ENCODE assay signal across 9 cellular contexts in the genomic region with DNA sequence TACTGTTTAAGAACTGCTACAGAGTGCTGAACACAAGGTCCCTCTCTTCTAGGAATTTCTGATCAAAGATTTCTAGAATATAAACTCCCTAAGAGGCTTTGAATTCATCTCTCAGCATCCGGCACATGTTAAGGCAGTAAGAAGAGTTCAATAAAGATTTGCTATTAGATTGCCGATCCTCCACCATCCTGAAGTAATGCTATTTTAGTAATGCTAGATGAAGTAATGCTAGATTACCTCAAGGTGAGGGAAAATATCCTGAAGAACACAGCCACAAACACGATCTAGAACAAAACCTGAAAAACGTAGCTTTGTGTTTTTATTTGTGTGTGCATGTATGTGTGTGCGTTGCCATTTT. TPM values are rescaled to one million over a fixed set of nuclear protein-coding genes. Genes with fewer than 3 reads are reported as not detected.
DNase-seq lines count a peak whose midpoint lies in the region; ATAC-seq, FAIRE-seq and TF ChIP-seq lines count a peak whose summit lies in the region.
"Had no signal": no experiment of that assay in that cellular context is flagged by ENCODE, and none has a peak within 500 bp of the region (broad histone marks: within the 10 kb centered on the region; RNA-seq: fewer than 3 reads in every experiment).

No MANE protein-coding gene starts in this region.

- no peaks in the 10 kb centered on the region for H3K9me3 Mint-ChIP-seq in activated CD8-positive, alpha-beta memory T cell treated with anti-CD3 and anti-CD28 coated beads, Interleukin-2, amount 10 ng/mL, durations not matched to agents 7 days and 5 days (ENCODE audit: low read depth)

- TF ChIP-seq POLR2A in adrenal gland (IDR thresholded peaks at IDR 0.05) (no peak), GM12892 (IDR thresholded peaks at IDR 0.05; ENCODE audit: low read depth, low read length) (no peak)

- peak overlapping the region; percentile 94 for H3K4me3 Mint-ChIP-seq in activated CD8-positive, alpha-beta memory T cell treated with anti-CD3 and anti-CD28 coated beads, Interleukin-2, amount 10 ng/mL, durations not matched to agents 7 days and 5 days

- DNase-seq in activated CD8-positive, alpha-beta memory T cell treated with anti-CD3 and anti-CD28 coated beads, Interleukin-2, amount 10 ng/mL, durations not matched to agents 7 days and 5 days = no peak
- DNase-seq in activated CD8-positive, alpha-beta memory T cell treated with anti-CD3 and anti-CD28 coated beads, Interleukin-2, amount 50 U/mL, for 48 hours = no peak
- no peak for DNase-seq in adrenal gland
- no peak for DNase-seq in left lung
- no peak for DNase-seq in tibial artery
- DNase-seq in GM12892 (ENCODE audit: insufficient read length) = no peak

- 9 to 14% (median 11%) methylated on average over 5 of the region's 5 CpGs for WGBS in adrenal gland, 4 donors

- no peaks in the 10 kb centered on the region for H3K9me3 ChIP-seq in adrenal gland (replicated peaks in 1 of 3)
- no peaks in the 10 kb centered on the region for H3K9me3 ChIP-seq in left lung
- H3K9me3 ChIP-seq in tibial artery = no peaks in the 10 kb centered on the region

- peaks cover 50% of the 10 kb centered on the region for H3K36me3 Mint-ChIP-seq in activated CD8-positive, alpha-beta memory T cell treated with anti-CD3 and anti-CD28 coated beads, Interleukin-2, amount 10 ng/mL, durations not matched to agents 7 days and 5 days

- no peak for FAIRE-seq in GM12892 (lab: Jason Lieb, UNC)

- peak overlapping the region; percentile 19 to 95 (median 85) for H3K4me3 ChIP-seq in adrenal gland
- H3K4me3 ChIP-seq in left lung = peak overlapping the region; percentile 70 to 82
- H3K4me3 ChIP-seq in tibial artery = peak overlapping the region; percentile 95 to 98

- no peak for ATAC-seq in activated CD8-positive, alpha-beta memory T cell treated with anti-CD3 and anti-CD28 coated beads, Interleukin-2, amount 10 ng/mL, durations not matched to agents 7 days and 5 days
- ATAC-seq in left lung (no peak), HG02840 (IDR thresholded peaks at IDR 0.05; ENCODE audit: low FRiP score, unreplicated experiment) (no peak), GM18519 (IDR thresholded peaks at IDR 0.05; ENCODE audit: low FRiP score, unreplicated experiment) (no peak)

- TF ChIP-seq CTCF in adrenal gland (IDR thresholded peaks at IDR 0.05) = no peak
- TF ChIP-seq CTCF in left lung (IDR thresholded peaks at IDR 0.05) = no peak
- TF ChIP-seq CTCF in tibial artery (IDR thresholded peaks at IDR 0.05) = no peak

- CTCF ChIA-PET in activated CD8-positive, alpha-beta memory T cell treated with anti-CD3 and anti-CD28 coated beads, Interleukin-2, amount 10 ng/mL, durations not matched to agents 7 days and 5 days (lab: Charles Lee) = interaction anchor here (1.0 to 2.8 kb wide), 6 partner anchors 9 to 333 kb away, joined by 3 to 7 read pairs (median 6); no protein-coding TSS in a partner anchor

- H3K27me3 ChIP-seq in adrenal gland (no peaks in the 10 kb centered on the region), left lung (no peaks in the 10 kb centered on the region), tibial artery (no peaks in the 10 kb centered on the region)

- H3K27me3 Mint-ChIP-seq in activated CD8-positive, alpha-beta memory T cell treated with anti-CD3 and anti-CD28 coated beads, Interleukin-2, amount 10 ng/mL, durations not matched to agents 7 days and 5 days = no peaks in the 10 kb centered on the region

- peak overlapping the region; percentile 82 to 98 (median 98) for H3K27ac ChIP-seq in adrenal gland
- peak overlapping the region; percentile 97 to 99 for H3K27ac ChIP-seq in left lung
- peak overlapping the region; percentile 92 to 93 for H3K27ac ChIP-seq in tibial artery

- H3K4me1 Mint-ChIP-seq in activated CD8-positive, alpha-beta memory T cell treated with anti-CD3 and anti-CD28 coated beads, Interleukin-2, amount 10 ng/mL, durations not matched to agents 7 days and 5 days = peaks cover 60% of the 10 kb centered on the region

- H3K36me3 ChIP-seq in adrenal gland (replicated peaks in 1 of 2) = peaks cover 0 to 23% of the 10 kb centered on the region in 2 donors
- H3K36me3 ChIP-seq in left lung = peaks cover 3 to 35% of the 10 kb centered on the region in 2 donors
- H3K36me3 ChIP-seq in tibial artery = peaks cover 26 to 30% (median 29%) of the 10 kb centered on the region in 3 donors

- peak overlapping the region; percentile 100 for H3K27ac Mint-ChIP-seq in activated CD8-positive, alpha-beta memory T cell treated with anti-CD3 and anti-CD28 coated beads, Interleukin-2, amount 10 ng/mL, durations not matched to agents 7 days and 5 days

- H3K4me1 ChIP-seq in adrenal gland (replicated peaks in 1 of 2) (peaks cover 42 to 54% of the 10 kb centered on the region in 2 donors), left lung (peaks cover 30 to 66% of the 10 kb centered on the region in 2 donors), tibial artery (peaks cover 0 to 79% (median 48%) of the 10 kb centered on the region in 4 donors)

- intact Hi-C loops in adrenal gland (cut with DNase I) (loop anchor here (10.0 kb wide), 2 partner anchors 64 to 194 kb away; a partner anchor contains a TSS), left lung (cut with DNase I) (no loop called here), tibial artery (cut with DNase I; ENCODE audit: low total_unique reads) (loop anchor here (5.0 kb wide), 1 partner anchor 186 kb away; no protein-coding TSS in a partner anchor)

RNA-seq across cellular contexts. Expression of a gene that starts 0.9 kb away (rescaled TPM):
- total RNA-seq in activated CD8-positive, alpha-beta memory T cell treated with anti-CD3 and anti-CD28 coated beads, Interleukin-2, amount 10 ng/mL, durations not matched to agents 7 days and 5 days = 100 to 1,000 TPM; 313 to 322 TPM
- 100 to 1,000 TPM; 259 to 580 (median 376) TPM for total RNA-seq in adrenal gland
- 100 to 1,000 TPM; 396 to 810 (median 786) TPM for polyA plus RNA-seq in adrenal gland
- total RNA-seq in left lung = 100 to 1,000 TPM; 377 to 467 TPM
- 388 TPM for polyA plus RNA-seq in GM12892 (2012; ENCODE audit: missing spikeins)

RNA-seq across cellular contexts. Expression of a gene that starts 13.4 kb away (rescaled TPM):
- 100 to 1,000 TPM; 722 to 787 TPM for total RNA-seq in activated CD8-positive, alpha-beta memory T cell treated with anti-CD3 and anti-CD28 coated beads, Interleukin-2, amount 10 ng/mL, durations not matched to agents 7 days and 5 days
- total RNA-seq in adrenal gland = 100 to 1,000 TPM; 191 to 436 (median 251) TPM
- 100 to 1,000 TPM; 217 to 419 (median 226) TPM for polyA plus RNA-seq in adrenal gland
- total RNA-seq in left lung = 100 to 1,000 TPM; 532 to 556 TPM
- 532 TPM for polyA plus RNA-seq in GM12892 (2012; ENCODE audit: missing spikeins)

RNA-seq across cellular contexts. Expression of a gene that starts 41.2 kb away (rescaled TPM):
- 1 to 10 TPM; 1.6 to 3.8 TPM for total RNA-seq in activated CD8-positive, alpha-beta memory T cell treated with anti-CD3 and anti-CD28 coated beads, Interleukin-2, amount 10 ng/mL, durations not matched to agents 7 days and 5 days
- total RNA-seq in adrenal gland (1 to 10 TPM; 1.3 to 3.3 (median 2.5) TPM), left lung (1 to 10 TPM; 1.5 to 1.7 TPM)
- polyA plus RNA-seq in adrenal gland = 10 to 100 TPM in 1 of 3 donors, 1 to 10 TPM in 2; 3.8 to 20.0 (median 5.9) TPM
- 1.4 TPM for polyA plus RNA-seq in GM12892 (2012; ENCODE audit: missing spikeins)
- total RNA-seq: Daoy had no signal

Comparison
In these comparisons a context has a peak if more than half of its experiments do, and no peak if none do; other contexts are left out.
1. intact Hi-C loops: an anchor here in adrenal gland (10.0 kb wide) and tibial artery (5.0 kb wide); none called in left lung.